ENCODE assay signal across 9 cellular contexts in genomic region chr6:16168858-16169257, GRCh38. TPM values are rescaled to one million over a fixed set of nuclear protein-coding genes. Genes with fewer than 3 reads are reported as not detected.
DNase-seq lines count a peak whose midpoint lies in the region; ATAC-seq and TF ChIP-seq lines count a peak whose summit lies in the region.
"Had no signal": no experiment of that assay in that cellular context is flagged by ENCODE, and none has a peak within 500 bp of the region (broad histone marks: within the 10 kb centered on the region; RNA-seq: fewer than 3 reads in every experiment).

No MANE protein-coding gene starts in this region.

- H3K27me3 Mint-ChIP-seq in activated CD8-positive, alpha-beta T cell treated with anti-CD3 and anti-CD28 coated beads for 36 hours = peaks cover 8% of the 10 kb centered on the region

- no peak overlapping the region for H3K4me3 Mint-ChIP-seq in activated CD8-positive, alpha-beta T cell treated with anti-CD3 and anti-CD28 coated beads for 36 hours
- H3K4me3 Mint-ChIP-seq: activated T-cell treated with anti-CD3 and anti-CD28 coated beads, Interleukin-2, amount 50 U/mL, for 4 hours had no signal

- H3K4me1 ChIP-seq in left lung = peaks cover 3 to 18% of the 10 kb centered on the region in 2 donors

- H3K4me3 ChIP-seq in left lung = no peak overlapping the region

- peak; percentile 78 for ATAC-seq in activated CD8-positive, alpha-beta T cell treated with anti-CD3 and anti-CD28 coated beads for 36 hours
- ATAC-seq in left lung = peak; percentile 61
- ATAC-seq in GM21786 (IDR thresholded peaks at IDR 0.05; ENCODE audit: unreplicated experiment) = no peak
- no peak for ATAC-seq in HG02981 (IDR thresholded peaks at IDR 0.05; ENCODE audit: unreplicated experiment)

- no peaks in the 10 kb centered on the region for H3K36me3 Mint-ChIP-seq in activated CD8-positive, alpha-beta T cell treated with anti-CD3 and anti-CD28 coated beads for 36 hours (ENCODE audit: low read depth)

- CTCF ChIA-PET in activated CD8-positive, alpha-beta T cell treated with anti-CD3 and anti-CD28 coated beads for 36 hours (lab: Charles Lee) = interaction anchor here (0.8 to 1.8 kb wide), 6 partner anchors 11 to 41 kb away, joined by 3 to 10 read pairs (median 4); no protein-coding TSS in a partner anchor

- TF ChIP-seq CTCF in activated CD8-positive, alpha-beta T cell treated with anti-CD3 and anti-CD28 coated beads for 36 hours (IDR thresholded peaks at IDR 0.05) = peak; percentile 60
- peak in 1 of 2 donors; percentile 17 for TF ChIP-seq CTCF in left lung (IDR thresholded peaks at IDR 0.05)

- H3K27me3 ChIP-seq in left lung = no peaks in the 10 kb centered on the region

- peaks cover 29% of the 10 kb centered on the region for H3K4me1 Mint-ChIP-seq in activated CD8-positive, alpha-beta T cell treated with anti-CD3 and anti-CD28 coated beads for 36 hours (ENCODE audit: low read depth)

- H3K9me3 Mint-ChIP-seq in activated CD8-positive, alpha-beta T cell treated with anti-CD3 and anti-CD28 coated beads for 36 hours = no peaks in the 10 kb centered on the region
- H3K9me3 Mint-ChIP-seq: activated T-cell treated with anti-CD3 and anti-CD28 coated beads, Interleukin-2, amount 50 U/mL, for 4 hours had no signal

- no peak overlapping the region for H3K27ac ChIP-seq in left lung

- intact Hi-C loops in activated CD8-positive, alpha-beta T cell treated with anti-CD3 and anti-CD28 coated beads for 36 hours (cut with micrococcal nuclease) = no loop called here
- intact Hi-C loops in left lung (cut with DNase I) = no loop called here

- POLR2A ChIA-PET in activated CD8-positive, alpha-beta T cell treated with anti-CD3 and anti-CD28 coated beads for 36 hours (lab: Charles Lee) = no interaction called here

- H3K27ac Mint-ChIP-seq in activated CD8-positive, alpha-beta T cell treated with anti-CD3 and anti-CD28 coated beads for 36 hours = peak overlapping the region; percentile 6

- no peaks in the 10 kb centered on the region for H3K36me3 ChIP-seq in left lung

- DNase-seq in SKM-1 treated with dmso at 0.1 percent for 144 hours (lab: John Stamatoyannopoulos, UW; ENCODE audit: unreplicated experiment) = peak; percentile 11
- DNase-seq in SKM-1 (lab: John Stamatoyannopoulos, UW; ENCODE audit: unreplicated experiment) = no peak
- DNase-seq in NCI-H1694 (lab: John Stamatoyannopoulos, UW) = peak; percentile 24
- peak; percentile 17 for DNase-seq in activated CD8-positive, alpha-beta T cell treated with anti-CD3 and anti-CD28 coated beads for 36 hours
- no peak for DNase-seq in left lung
- no peak for DNase-seq in cerebellar nuclear complex (lab: John Stamatoyannopoulos, UW)
- DNase-seq: activated T-cell treated with anti-CD3 and anti-CD28 coated beads, Interleukin-2, amount 50 U/mL, for 4 hours had no signal

- no peaks in the 10 kb centered on the region for H3K9me3 ChIP-seq in left lung

RNA-seq across cellular contexts. Expression of gene MYLIP, which starts 40.0 kb away (rescaled TPM):
- 1 to 10 TPM; 7.7 to 8.1 TPM for total RNA-seq in activated CD8-positive, alpha-beta T cell treated with anti-CD3 and anti-CD28 coated beads for 36 hours
- 10 to 100 TPM; 27.8 to 30.5 TPM for total RNA-seq in left lung

Comparison
In these comparisons a context has a peak if more than half of its experiments do, and no peak if none do; other contexts are left out.
1. DNase-seq: peak in SKM-1 treated with dmso at 0.1 percent for 144 hours (single experiment), NCI-H1694 (single experiment) and activated CD8-positive, alpha-beta T cell treated with anti-CD3 and anti-CD28 coated beads for 36 hours (single experiment); none in SKM-1 (single experiment), left lung (0 of 2) and cerebellar nuclear complex (0 of 2).
2. ATAC-seq: peak in activated CD8-positive, alpha-beta T cell treated with anti-CD3 and anti-CD28 coated beads for 36 hours (single experiment) and left lung (single experiment); none in GM21786 (single experiment) and HG02981 (single experiment).